In genomic region chr2:9244985-9245544, GRCh38 we compare ENCODE assay signal across 1 cellular context.
TF ChIP-seq lines count a peak whose summit lies in the region.

No MANE protein-coding gene starts in this region.

TF ChIP-seq in GM12878, 131 proteins besides CTCF, POLR2A, EP300 and RAD21 (continued from another document):
- TF ChIP-seq CUX1 (IDR thresholded peaks at IDR 0.05; ENCODE audit: insufficient replicate concordance, low read depth, low read length), result no peak
- TF ChIP-seq TCF7 (IDR thresholded peaks at IDR 0.05; ENCODE audit: borderline replicate concordance), result no peak
- TF ChIP-seq CHD1 (IDR thresholded peaks at IDR 0.05; ENCODE audit: low read depth, low read length), result no peak
- no peak for TF ChIP-seq CREB1 (IDR thresholded peaks at IDR 0.05; ENCODE audit: low read depth)
